In genomic region chr19:6412111-6412999, GRCh38 we compare ENCODE assay signal across 8 cellular contexts. TPM values are rescaled to one million over a fixed set of nuclear protein-coding genes. Genes with fewer than 3 reads are reported as not detected.
A peak's percentile ranks its signal among the peaks of the same experiment; 100 is the strongest.
DNase-seq lines count a peak whose midpoint lies in the region; ATAC-seq, FAIRE-seq and TF ChIP-seq lines count a peak whose summit lies in the region.

No MANE protein-coding gene starts in this region.

- no peak overlapping the region for H2AFZ ChIP-seq in HepG2 (ENCODE audit: low read length)

- 86% methylated on average over 13 of the region's 25 CpGs for WGBS in HepG2 (ENCODE audit: low lambda C conversion rate)
- 40 to 56% (median 46%) methylated on average over 10 to 25 of the region's 25 CpGs for WGBS in stomach, 5 donors

- peak; percentile 84 for ATAC-seq in HepG2
- ATAC-seq in GM21825 (IDR thresholded peaks at IDR 0.05; ENCODE audit: unreplicated experiment), result no peak

- H3K36me3 ChIP-seq in HepG2 (replicated peaks in 1 of 2; ENCODE audit: control insufficient read depth in 1 of 2, insufficient read depth in 2 of 2, low read length in 2 of 2) (peaks cover 15 to 36% of the 10 kb centered on the region in 2 experiments; a peak in 4 of 5 replicates), stomach (peaks cover 35 to 43% (median 37%) of the 10 kb centered on the region in 4 donors)

- no peak overlapping the region for H3K4me2 ChIP-seq in HepG2 (ENCODE audit: low read depth, low read length)

- in situ Hi-C loops in HepG2 (cut with HindIII; ENCODE audit: extremely low pct_ligation_motif_present, low pct_unique_long_range_greater_than_20kb), result no loop called here

- peaks cover 7% of the 10 kb centered on the region; the same call in 1 of the 2 replicates for H4K20me1 ChIP-seq in HepG2 (ENCODE audit: insufficient read depth, low read length)

- peak; percentile 76 for TF ChIP-seq RAD21 in HepG2 (CRISPR knock-in tag; IDR thresholded peaks at IDR 0.05)

- intact Hi-C loops in HepG2 (cut with micrococcal nuclease; ENCODE audit: unreplicated experiment) (no loop called here), stomach (cut with DNase I; ENCODE audit: low total_unique reads) (no loop called here)

- H3K4me1 ChIP-seq in HepG2 (ENCODE audit: insufficient read depth, low read length) (no peaks in the 10 kb centered on the region), stomach (peaks cover 0 to 21% (median 16%) of the 10 kb centered on the region in 4 donors)

- no peaks in the 10 kb centered on the region for H3K27me3 ChIP-seq in HepG2 (ENCODE audit: control insufficient read depth in 1 of 2, insufficient read depth in 2 of 2, low read length in 2 of 2)
- no peaks in the 10 kb centered on the region for H3K27me3 ChIP-seq in stomach

- POLR2A ChIA-PET in HepG2 (lab: Yijun Ruan, JAX), result interaction anchor here (1.7 kb wide), 1 partner anchor 12 kb away, joined by 4 read pairs; the partner anchor contains the start of gene KHSRP

- CTCF ChIA-PET in HepG2 (lab: Yijun Ruan, JAX; ENCODE audit: low intra/inter-chr PET ratio, low total read pairs), result interaction anchor here (0.9 kb wide), 1 partner anchor 247 kb away, joined by 3 read pairs; no protein-coding TSS in a partner anchor

- TF ChIP-seq EP300 in HepG2 (IDR thresholded peaks at IDR 0.05; ENCODE audit: low read depth in 2 of 2, low read length in 2 of 2) (no peak), HepG2 (CRISPR knock-in tag; IDR thresholded peaks at IDR 0.05; ENCODE audit: borderline replicate concordance) (no peak), stomach (IDR thresholded peaks at IDR 0.05) (no peak)

- H3K9me3 ChIP-seq in HepG2 (ENCODE audit: low read length) (no peaks in the 10 kb centered on the region), stomach (no peaks in the 10 kb centered on the region)

- H3K4me3 ChIP-seq in HepG2 (replicated peaks in 1 of 3; ENCODE audit: insufficient read depth in 1 of 3, low read depth in 2 of 3, low read length in 3 of 3) (no peak overlapping the region), stomach (no peak overlapping the region)

- no TSS peak for BruUV-seq in HepG2 (replicated peaks; lab: Mats Ljungman, UMichigan)

- DNase-seq in NCI-H82 (lab: John Stamatoyannopoulos, UW), result peak; percentile 67
- DNase-seq in NCI-H82 treated with DMSO at 0.1 percent for 48 hours (lab: John Stamatoyannopoulos, UW; ENCODE audit: unreplicated experiment), result no peak
- DNase-seq in astrocyte of the hippocampus (ENCODE audit: low read depth, low spot score), result peak; percentile 35
- peak; percentile 49 for DNase-seq in HepG2 (ENCODE audit: low spot score)
- peak; percentile 61 for DNase-seq in stomach
- no peak for DNase-seq in NCI-H1048 (lab: John Stamatoyannopoulos, UW)

- no peaks in the 10 kb centered on the region for H3K79me2 ChIP-seq in HepG2 (ENCODE audit: insufficient read depth, low read length)

- no peak overlapping the region for H3K9ac ChIP-seq in HepG2 (ENCODE audit: insufficient read depth, low read depth, low read length)

- TF ChIP-seq CTCF in HepG2 (CRISPR knock-in tag; IDR thresholded peaks at IDR 0.05) (peak; percentile 86), stomach (IDR thresholded peaks at IDR 0.05) (peak in 3 of 7 experiments; percentile 35 to 49 (median 43))

- H3K27ac ChIP-seq in HepG2 (ENCODE audit: extremely low read length, insufficient read depth, low read length) (no peak overlapping the region), stomach (peak overlapping the region in 3 of 5 donors; percentile 32 to 62 (median 35))

- TF ChIP-seq POLR2A in HepG2 (IDR thresholded peaks at IDR 0.05; ENCODE audit: insufficient read depth in 1 of 2, low read depth in 2 of 2, low read length in 2 of 2) (peak in 1 of 2 experiments; percentile 43; a peak in 1 of 4 replicates), stomach (IDR thresholded peaks at IDR 0.05) (no peak)

- no peak for FAIRE-seq in HepG2 (lab: Jason Lieb, UNC)

RNA-seq across cellular contexts. Expression of gene KHSRP, which starts 12.3 kb away (rescaled TPM):
- polyA plus RNA-seq in PFSK-1 (2012; ENCODE audit: insufficient read length, low read depth), result 395 TPM
- total RNA-seq in HepG2 (2016; rRNA removed; fragmentation: Illumina TruSeq; extraction: Trizol) (129 and 160 TPM in 2 replicates), stomach (100 to 1,000 TPM; 111 to 130 (median 112) TPM)
- 57.9 and 74.7 TPM in 2 replicates for total RNA-seq in HepG2 (2016; cell fraction: cytosol; rRNA removed; fragmentation: Illumina TruSeq; extraction: Trizol; ENCODE audit: low read depth)
- 123 and 124 TPM in 2 replicates for total RNA-seq in HepG2 (2016; cell fraction: insoluble cytoplasmic fraction; rRNA removed; fragmentation: Illumina TruSeq; extraction: Trizol)
- total RNA-seq in HepG2 (2016; cell fraction: membrane; rRNA removed; fragmentation: Illumina TruSeq; extraction: Trizol), result 201 and 221 TPM in 2 replicates
- total RNA-seq in HepG2 (2016; cell fraction: nucleus; rRNA removed; fragmentation: Illumina TruSeq; extraction: Trizol), result 105 and 107 TPM in 2 replicates
- polyA plus RNA-seq in HepG2 (2011; rRNA removed) (72.1 and 80.8 TPM in 2 replicates), stomach (100 to 1,000 TPM in 1 of 3 donors, 10 to 100 TPM in 2; 49.1 to 103 (median 79.3) TPM)
- 55.4 and 77.5 TPM in 2 replicates for polyA plus RNA-seq in HepG2 (2011; cell fraction: cytosol; rRNA removed)
- 103 and 136 TPM in 2 replicates for polyA plus RNA-seq in HepG2 (2011; cell fraction: nucleus; rRNA removed)
- 156 and 166 TPM in 2 replicates for polyA plus RNA-seq in HepG2 (2012)
- polyA plus RNA-seq in HepG2 (2016; cell fraction: cytosol; fragmentation: Illumina TruSeq; extraction: Trizol; ENCODE audit: low read depth), result 108 and 124 TPM in 2 replicates
- 207 and 297 TPM in 2 replicates for polyA plus RNA-seq in HepG2 (2016; cell fraction: insoluble cytoplasmic fraction; fragmentation: Illumina TruSeq; extraction: Trizol; ENCODE audit: low read depth)
- polyA plus RNA-seq in HepG2 (2016; cell fraction: membrane; fragmentation: Illumina TruSeq; extraction: Trizol; ENCODE audit: low read depth), result 260 and 325 TPM in 2 replicates
- polyA plus RNA-seq in HepG2 (2016; cell fraction: nucleus; fragmentation: Illumina TruSeq; extraction: Trizol; ENCODE audit: insufficient read depth, low read depth), result 255 and 261 TPM in 2 replicates
- 81.4 and 82.6 TPM in 2 replicates for polyA minus RNA-seq in HepG2 (2011; rRNA and poly(A)+ RNA removed; ENCODE audit: low replicate concordance)
- 96.5 and 100 TPM in 2 replicates for polyA minus RNA-seq in HepG2 (2011; cell fraction: cytosol; rRNA and poly(A)+ RNA removed)
- polyA minus RNA-seq in HepG2 (2011; cell fraction: nucleus; rRNA and poly(A)+ RNA removed), result 78.9 and 81.1 TPM in 2 replicates

RNA-seq across cellular contexts. Expression of gene GTF2F1, which starts 19.4 kb away (rescaled TPM):
- polyA plus RNA-seq in PFSK-1 (2012; ENCODE audit: insufficient read length, low read depth), result 193 TPM
- total RNA-seq in HepG2 (2016; rRNA removed; fragmentation: Illumina TruSeq; extraction: Trizol) (30.7 and 34.1 TPM in 2 replicates), stomach (10 to 100 TPM in 4 of 5 donors, 1 to 10 TPM in 1; 9.8 to 46.7 (median 22.8) TPM)
- 6.6 and 7.5 TPM in 2 replicates for total RNA-seq in HepG2 (2016; cell fraction: cytosol; rRNA removed; fragmentation: Illumina TruSeq; extraction: Trizol; ENCODE audit: low read depth)
- 29.0 and 34.4 TPM in 2 replicates for total RNA-seq in HepG2 (2016; cell fraction: insoluble cytoplasmic fraction; rRNA removed; fragmentation: Illumina TruSeq; extraction: Trizol)
- total RNA-seq in HepG2 (2016; cell fraction: membrane; rRNA removed; fragmentation: Illumina TruSeq; extraction: Trizol), result 16.5 and 20.0 TPM in 2 replicates
- total RNA-seq in HepG2 (2016; cell fraction: nucleus; rRNA removed; fragmentation: Illumina TruSeq; extraction: Trizol), result 14.6 and 16.4 TPM in 2 replicates
- polyA plus RNA-seq in HepG2 (2011; rRNA removed) (26.0 and 27.8 TPM in 2 replicates), stomach (10 to 100 TPM; 34.4 to 62.8 (median 41.7) TPM)
- polyA plus RNA-seq in HepG2 (2011; cell fraction: cytosol; rRNA removed), result 32.7 and 42.5 TPM in 2 replicates
- 26.0 and 28.8 TPM in 2 replicates for polyA plus RNA-seq in HepG2 (2011; cell fraction: nucleus; rRNA removed)
- polyA plus RNA-seq in HepG2 (2012), result 27.7 and 33.9 TPM in 2 replicates
- 10.1 and 10.5 TPM in 2 replicates for polyA plus RNA-seq in HepG2 (2016; cell fraction: cytosol; fragmentation: Illumina TruSeq; extraction: Trizol; ENCODE audit: low read depth)
- 48.2 and 57.9 TPM in 2 replicates for polyA plus RNA-seq in HepG2 (2016; cell fraction: insoluble cytoplasmic fraction; fragmentation: Illumina TruSeq; extraction: Trizol; ENCODE audit: low read depth)
- polyA plus RNA-seq in HepG2 (2016; cell fraction: membrane; fragmentation: Illumina TruSeq; extraction: Trizol; ENCODE audit: low read depth), result 16.8 and 18.4 TPM in 2 replicates
- 54.2 and 60.4 TPM in 2 replicates for polyA plus RNA-seq in HepG2 (2016; cell fraction: nucleus; fragmentation: Illumina TruSeq; extraction: Trizol; ENCODE audit: insufficient read depth, low read depth)
- 28.2 and 31.6 TPM in 2 replicates for polyA minus RNA-seq in HepG2 (2011; rRNA and poly(A)+ RNA removed; ENCODE audit: low replicate concordance)
- 20.6 and 23.2 TPM in 2 replicates for polyA minus RNA-seq in HepG2 (2011; cell fraction: cytosol; rRNA and poly(A)+ RNA removed)
- polyA minus RNA-seq in HepG2 (2011; cell fraction: nucleus; rRNA and poly(A)+ RNA removed), result 11.4 and 11.5 TPM in 2 replicates

RNA-seq across cellular contexts. Expression of gene SLC25A41, which starts 21.2 kb away (rescaled TPM):
- polyA plus RNA-seq in PFSK-1 (2012; ENCODE audit: insufficient read length, low read depth), result 1.0 TPM
- total RNA-seq in HepG2 (2016; rRNA removed; fragmentation: Illumina TruSeq; extraction: Trizol) (0.32 and 0.33 TPM in 2 replicates), stomach (1 to 10 TPM in 1 of 5 donors, not detected in 4; 4.9 TPM)
- 0.26 TPM in 1 of 2 replicates, not detected in the other for total RNA-seq in HepG2 (2016; cell fraction: cytosol; rRNA removed; fragmentation: Illumina TruSeq; extraction: Trizol; ENCODE audit: low read depth)
- 0.15 and 0.54 TPM in 2 replicates for total RNA-seq in HepG2 (2016; cell fraction: insoluble cytoplasmic fraction; rRNA removed; fragmentation: Illumina TruSeq; extraction: Trizol)
- 0.41 and 0.53 TPM in 2 replicates for total RNA-seq in HepG2 (2016; cell fraction: membrane; rRNA removed; fragmentation: Illumina TruSeq; extraction: Trizol)
- 0.25 and 0.28 TPM in 2 replicates for total RNA-seq in HepG2 (2016; cell fraction: nucleus; rRNA removed; fragmentation: Illumina TruSeq; extraction: Trizol)
- polyA plus RNA-seq in HepG2 (2011; rRNA removed) (0.95 and 1.9 TPM in 2 replicates), stomach (under 1 TPM in 1 of 3 donors, not detected in 2; 0.80 TPM)
- 0.63 and 1.1 TPM in 2 replicates for polyA plus RNA-seq in HepG2 (2011; cell fraction: cytosol; rRNA removed)
- 3.3 and 4.1 TPM in 2 replicates for polyA plus RNA-seq in HepG2 (2011; cell fraction: nucleus; rRNA removed)
- 0.79 and 0.82 TPM in 2 replicates for polyA plus RNA-seq in HepG2 (2012)
- polyA plus RNA-seq in HepG2 (2016; cell fraction: cytosol; fragmentation: Illumina TruSeq; extraction: Trizol; ENCODE audit: low read depth), result 0.26 and 0.27 TPM in 2 replicates
- 0.45 TPM in 1 of 2 replicates, not detected in the other for polyA plus RNA-seq in HepG2 (2016; cell fraction: insoluble cytoplasmic fraction; fragmentation: Illumina TruSeq; extraction: Trizol; ENCODE audit: low read depth)
- 0.49 and 0.52 TPM in 2 replicates for polyA plus RNA-seq in HepG2 (2016; cell fraction: membrane; fragmentation: Illumina TruSeq; extraction: Trizol; ENCODE audit: low read depth)
- polyA plus RNA-seq in HepG2 (2016; cell fraction: nucleus; fragmentation: Illumina TruSeq; extraction: Trizol; ENCODE audit: insufficient read depth, low read depth), result 1.6 and 2.6 TPM in 2 replicates
- polyA minus RNA-seq in HepG2 (2011; rRNA and poly(A)+ RNA removed; ENCODE audit: low replicate concordance), result 0.30 and 0.98 TPM in 2 replicates
- 0.40 TPM in 1 of 2 replicates, not detected in the other for polyA minus RNA-seq in HepG2 (2011; cell fraction: cytosol; rRNA and poly(A)+ RNA removed)
- 0.37 TPM in 1 of 2 replicates, not detected in the other for polyA minus RNA-seq in HepG2 (2011; cell fraction: nucleus; rRNA and poly(A)+ RNA removed)

RNA-seq across cellular contexts. Expression of gene PSPN, which starts 36.6 kb away (rescaled TPM):
- 0.83 TPM for polyA plus RNA-seq in PFSK-1 (2012; ENCODE audit: insufficient read length, low read depth)
- total RNA-seq in HepG2 (2016; rRNA removed; fragmentation: Illumina TruSeq; extraction: Trizol) (0.95 and 1.1 TPM in 2 replicates), stomach (1 to 10 TPM in 4 of 5 donors, not detected in 1; 1.1 to 2.8 (median 1.9) TPM)
- 0.18 and 0.20 TPM in 2 replicates for total RNA-seq in HepG2 (2016; cell fraction: cytosol; rRNA removed; fragmentation: Illumina TruSeq; extraction: Trizol; ENCODE audit: low read depth)
- 1.1 TPM in 2 replicates for total RNA-seq in HepG2 (2016; cell fraction: insoluble cytoplasmic fraction; rRNA removed; fragmentation: Illumina TruSeq; extraction: Trizol)
- total RNA-seq in HepG2 (2016; cell fraction: membrane; rRNA removed; fragmentation: Illumina TruSeq; extraction: Trizol), result 0.48 and 0.65 TPM in 2 replicates
- 0.72 and 0.84 TPM in 2 replicates for total RNA-seq in HepG2 (2016; cell fraction: nucleus; rRNA removed; fragmentation: Illumina TruSeq; extraction: Trizol)
- polyA plus RNA-seq in HepG2 (2011; rRNA removed) (0.69 and 0.98 TPM in 2 replicates), stomach (1 to 10 TPM in 2 of 3 donors, under 1 TPM in 1; 0.92 to 2.2 (median 1.1) TPM)
- 0.68 and 0.69 TPM in 2 replicates for polyA plus RNA-seq in HepG2 (2011; cell fraction: cytosol; rRNA removed)
- 2.0 and 2.1 TPM in 2 replicates for polyA plus RNA-seq in HepG2 (2011; cell fraction: nucleus; rRNA removed)
- polyA plus RNA-seq in HepG2 (2012), result 0.44 and 0.88 TPM in 2 replicates
- polyA plus RNA-seq in HepG2 (2016; cell fraction: cytosol; fragmentation: Illumina TruSeq; extraction: Trizol; ENCODE audit: low read depth), result 0.12 TPM in 2 replicates
- 1.1 and 1.8 TPM in 2 replicates for polyA plus RNA-seq in HepG2 (2016; cell fraction: insoluble cytoplasmic fraction; fragmentation: Illumina TruSeq; extraction: Trizol; ENCODE audit: low read depth)
- polyA plus RNA-seq in HepG2 (2016; cell fraction: membrane; fragmentation: Illumina TruSeq; extraction: Trizol; ENCODE audit: low read depth), result 0.45 TPM in 2 replicates
- 2.0 TPM in 2 replicates for polyA plus RNA-seq in HepG2 (2016; cell fraction: nucleus; fragmentation: Illumina TruSeq; extraction: Trizol; ENCODE audit: insufficient read depth, low read depth)
- polyA minus RNA-seq in HepG2 (2011; rRNA and poly(A)+ RNA removed; ENCODE audit: low replicate concordance), result 2.0 and 2.9 TPM in 2 replicates
- 1.3 and 1.8 TPM in 2 replicates for polyA minus RNA-seq in HepG2 (2011; cell fraction: cytosol; rRNA and poly(A)+ RNA removed)
- polyA minus RNA-seq in HepG2 (2011; cell fraction: nucleus; rRNA and poly(A)+ RNA removed), result 1.2 and 1.3 TPM in 2 replicates

RNA-seq across cellular contexts. Expression of gene ALKBH7, which starts 39.8 kb away (rescaled TPM):
- polyA plus RNA-seq in PFSK-1 (2012; ENCODE audit: insufficient read length, low read depth), result 127 TPM
- total RNA-seq in HepG2 (2016; rRNA removed; fragmentation: Illumina TruSeq; extraction: Trizol) (45.9 and 48.3 TPM in 2 replicates), stomach (100 to 1,000 TPM in 1 of 5 donors, 10 to 100 TPM in 3, 1 to 10 TPM in 1; 5.3 to 138 (median 21.3) TPM)
- total RNA-seq in HepG2 (2016; cell fraction: cytosol; rRNA removed; fragmentation: Illumina TruSeq; extraction: Trizol; ENCODE audit: low read depth), result 30.9 and 31.3 TPM in 2 replicates
- total RNA-seq in HepG2 (2016; cell fraction: insoluble cytoplasmic fraction; rRNA removed; fragmentation: Illumina TruSeq; extraction: Trizol), result 51.6 and 55.7 TPM in 2 replicates
- total RNA-seq in HepG2 (2016; cell fraction: membrane; rRNA removed; fragmentation: Illumina TruSeq; extraction: Trizol), result 41.9 and 45.4 TPM in 2 replicates
- total RNA-seq in HepG2 (2016; cell fraction: nucleus; rRNA removed; fragmentation: Illumina TruSeq; extraction: Trizol), result 18.3 and 18.4 TPM in 2 replicates
- polyA plus RNA-seq in HepG2 (2011; rRNA removed) (29.6 and 36.8 TPM in 2 replicates), stomach (100 to 1,000 TPM in 1 of 3 donors, 10 to 100 TPM in 2; 81.1 to 122 (median 87.2) TPM)
- polyA plus RNA-seq in HepG2 (2011; cell fraction: cytosol; rRNA removed), result 29.3 and 56.9 TPM in 2 replicates
- 20.4 and 21.6 TPM in 2 replicates for polyA plus RNA-seq in HepG2 (2011; cell fraction: nucleus; rRNA removed)
- polyA plus RNA-seq in HepG2 (2012), result 21.7 and 27.2 TPM in 2 replicates
- polyA plus RNA-seq in HepG2 (2016; cell fraction: cytosol; fragmentation: Illumina TruSeq; extraction: Trizol; ENCODE audit: low read depth), result 24.1 and 27.0 TPM in 2 replicates
- 36.2 and 37.8 TPM in 2 replicates for polyA plus RNA-seq in HepG2 (2016; cell fraction: insoluble cytoplasmic fraction; fragmentation: Illumina TruSeq; extraction: Trizol; ENCODE audit: low read depth)
- polyA plus RNA-seq in HepG2 (2016; cell fraction: membrane; fragmentation: Illumina TruSeq; extraction: Trizol; ENCODE audit: low read depth), result 30.0 and 31.3 TPM in 2 replicates
- 23.5 and 29.2 TPM in 2 replicates for polyA plus RNA-seq in HepG2 (2016; cell fraction: nucleus; fragmentation: Illumina TruSeq; extraction: Trizol; ENCODE audit: insufficient read depth, low read depth)
- polyA minus RNA-seq in HepG2 (2011; rRNA and poly(A)+ RNA removed; ENCODE audit: low replicate concordance), result 6.0 and 18.9 TPM in 2 replicates
- 11.2 and 13.7 TPM in 2 replicates for polyA minus RNA-seq in HepG2 (2011; cell fraction: cytosol; rRNA and poly(A)+ RNA removed)
- polyA minus RNA-seq in HepG2 (2011; cell fraction: nucleus; rRNA and poly(A)+ RNA removed), result 3.2 and 4.4 TPM in 2 replicates

Comparison
In these comparisons a context has a peak if more than half of its experiments do, and no peak if none do; other contexts are left out.
1. DNase-seq: peak in NCI-H82 (single experiment), astrocyte of the hippocampus (single experiment), HepG2 (single experiment) and stomach (single experiment); none in NCI-H82 treated with DMSO at 0.1 percent for 48 hours (single experiment) and NCI-H1048 (single experiment).